ENCODE assay signal across 9 cellular contexts in genomic region chr6:30885481-30885998, GRCh38. TPM values are rescaled to one million over a fixed set of nuclear protein-coding genes. Genes with fewer than 3 reads are reported as not detected.
DNase-seq lines count a peak whose midpoint lies in the region; ATAC-seq, FAIRE-seq and TF ChIP-seq lines count a peak whose summit lies in the region.
"Had no signal": no experiment of that assay in that cellular context is flagged by ENCODE, and none has a peak within 500 bp of the region (broad histone marks: within the 10 kb centered on the region; RNA-seq: fewer than 3 reads in every experiment).

No MANE protein-coding gene starts in this region.

- RAD21 ChIA-PET in HCT116 (lab: Charles Lee; ENCODE audit: low non-redundant PET in 1 of 2, low total read pairs in 2 of 2, uncharacterized antibody in 2 of 2, unreplicated experiment in 2 of 2): no interaction called here

- H3K4me2 ChIP-seq in BLaER1 treated with 17β-estradiol and CSF1 and Interleukin-3, amounts not matched to agents 10 nM and 100 nM: peak overlapping the region; percentile 88 to 100 (median 97)
- peak overlapping the region; percentile 99 for H3K4me2 ChIP-seq in HCT116 (ENCODE audit: low read length)

- H3K9me3 ChIP-seq in BLaER1 treated with 17β-estradiol and CSF1 and Interleukin-3, amounts not matched to agents 10 nM and 100 nM (replicated peaks in 1 of 11): no peaks in the 10 kb centered on the region
- H3K9me3 ChIP-seq in HCT116 (ENCODE audit: control insufficient read depth in 1 of 2, insufficient read depth in 1 of 2, low read depth in 1 of 2, low read length in 2 of 2) (no peaks in the 10 kb centered on the region), right atrium auricular region (no peaks in the 10 kb centered on the region)

- CTCF ChIA-PET in HCT116 (lab: Charles Lee): no interaction called here

- ATAC-seq in HCT116 (peak; percentile 6), sciatic nerve (peak; percentile 5), HG03442 (IDR thresholded peaks at IDR 0.05; ENCODE audit: unreplicated experiment) (no peak)

- H3K79me2 ChIP-seq in HCT116 (ENCODE audit: insufficient read depth, low read length): peaks cover 76% of the 10 kb centered on the region

- H3K27ac Mint-ChIP-seq in activated T-helper 1 cell treated with anti-CD3 and anti-CD28 coated beads, Interleukin-12 subunit alpha, Interleukin-12 subunit beta, Interleukin-2, Interleukin-4 antibody, amounts not matched to agents 30 ng/mL and 10 ng/mL and 1 ng/mL, durations not matched to agents 14 hours and 24 hours and 36 hours: peak overlapping the region; percentile 63

- H3K4me3 Mint-ChIP-seq in activated T-helper 1 cell treated with anti-CD3 and anti-CD28 coated beads, Interleukin-12 subunit alpha, Interleukin-12 subunit beta, Interleukin-2, Interleukin-4 antibody, amounts not matched to agents 30 ng/mL and 10 ng/mL and 1 ng/mL, durations not matched to agents 14 hours and 24 hours and 36 hours: peak overlapping the region; percentile 77

- no peak for TF ChIP-seq RAD21 in HCT116 (IDR thresholded peaks at IDR 0.05; ENCODE audit: low read depth)

- H3K4me1 ChIP-seq in BLaER1 treated with 17β-estradiol and CSF1 and Interleukin-3, amounts not matched to agents 10 nM and 100 nM: peaks cover 43 to 90% (median 84%) of the 10 kb centered on the region in 10 experiments
- peaks cover 50 to 65% of the 10 kb centered on the region in 2 experiments for H3K4me1 ChIP-seq in HCT116 (ENCODE audit: control insufficient read depth in 1 of 2, insufficient read depth in 2 of 2, low read length in 2 of 2)
- peaks cover 0 to 59% of the 10 kb centered on the region in 2 donors for H3K4me1 ChIP-seq in right atrium auricular region

- peaks cover 3% of the 10 kb centered on the region for H3K27me3 Mint-ChIP-seq in activated T-helper 1 cell treated with anti-CD3 and anti-CD28 coated beads, Interleukin-12 subunit alpha, Interleukin-12 subunit beta, Interleukin-2, Interleukin-4 antibody, amounts not matched to agents 30 ng/mL and 10 ng/mL and 1 ng/mL, durations not matched to agents 14 hours and 24 hours and 36 hours (ENCODE audit: insufficient read depth)

- peaks cover 40% of the 10 kb centered on the region for H3K4me1 Mint-ChIP-seq in activated T-helper 1 cell treated with anti-CD3 and anti-CD28 coated beads, Interleukin-12 subunit alpha, Interleukin-12 subunit beta, Interleukin-2, Interleukin-4 antibody, amounts not matched to agents 30 ng/mL and 10 ng/mL and 1 ng/mL, durations not matched to agents 14 hours and 24 hours and 36 hours (ENCODE audit: low read depth)

- DNase-seq in HCT116 (ENCODE audit: low read depth, low spot score) (no peak), right atrium auricular region (ENCODE audit: low spot score) (no peak), sciatic nerve (ENCODE audit: low spot score) (no peak), NCI-H524 (lab: John Stamatoyannopoulos, UW) (no peak), D721Med (ENCODE audit: insufficient read length, low spot score) (no peak)
- DNase-seq in activated T-helper 1 cell treated with anti-CD3 and anti-CD28 coated beads, Interleukin-12 subunit alpha, Interleukin-12 subunit beta, Interleukin-2, Interleukin-4 antibody, amounts not matched to agents 30 ng/mL and 10 ng/mL and 1 ng/mL, durations not matched to agents 14 hours and 24 hours and 36 hours (ENCODE audit: low spot score): no peak

- no peaks in the 10 kb centered on the region for H3K36me3 Mint-ChIP-seq in activated T-helper 1 cell treated with anti-CD3 and anti-CD28 coated beads, Interleukin-12 subunit alpha, Interleukin-12 subunit beta, Interleukin-2, Interleukin-4 antibody, amounts not matched to agents 30 ng/mL and 10 ng/mL and 1 ng/mL, durations not matched to agents 14 hours and 24 hours and 36 hours (ENCODE audit: low read depth)

- peak overlapping the region; percentile 60 to 78 (median 66) for H3K4me3 ChIP-seq in BLaER1 treated with 17β-estradiol and CSF1 and Interleukin-3, amounts not matched to agents 10 nM and 100 nM
- peak overlapping the region; percentile 83 to 87 for H3K4me3 ChIP-seq in HCT116 (replicated peaks in 1 of 2; ENCODE audit: low read depth in 1 of 2, low read length in 2 of 2)
- peak overlapping the region; percentile 66 to 88 for H3K4me3 ChIP-seq in right atrium auricular region

- BruUV-seq in HCT116 (replicated peaks; lab: Mats Ljungman, UMichigan): TSS peak; percentile 88

- TF ChIP-seq CTCF in HCT116 (IDR thresholded peaks at IDR 0.05 in 2 of 3, conservative IDR thresholded peaks at IDR 0.05 in 1 of 3; ENCODE audit: borderline replicate concordance in 1 of 3, insufficient read depth in 1 of 3, low read depth in 2 of 3, low read length in 2 of 3) (no peak), right atrium auricular region (IDR thresholded peaks at IDR 0.05) (no peak), D721Med (IDR thresholded peaks at IDR 0.05; ENCODE audit: insufficient read depth, missing control alignments) (no peak)

- H3K9me3 Mint-ChIP-seq in activated T-helper 1 cell treated with anti-CD3 and anti-CD28 coated beads, Interleukin-12 subunit alpha, Interleukin-12 subunit beta, Interleukin-2, Interleukin-4 antibody, amounts not matched to agents 30 ng/mL and 10 ng/mL and 1 ng/mL, durations not matched to agents 14 hours and 24 hours and 36 hours: no peaks in the 10 kb centered on the region

- H3K27ac ChIP-seq in BLaER1 treated with 17β-estradiol and CSF1 and Interleukin-3, amounts not matched to agents 10 nM and 100 nM: peak overlapping the region in 9 of 11 experiments; percentile 53 to 78 (median 74); a peak in 10 of 22 replicates
- H3K27ac ChIP-seq in HCT116 (ENCODE audit: low read depth, low read length): peak overlapping the region; percentile 99
- H3K27ac ChIP-seq in right atrium auricular region: peak overlapping the region; percentile 88 to 95
- H3K27ac ChIP-seq: KMS-11 had no signal

- H3K27me3 ChIP-seq in BLaER1 treated with 17β-estradiol and CSF1 and Interleukin-3, amounts not matched to agents 10 nM and 100 nM: no peaks in the 10 kb centered on the region
- H3K27me3 ChIP-seq in HCT116 (ENCODE audit: insufficient read depth, low read length) (no peaks in the 10 kb centered on the region), right atrium auricular region (no peaks in the 10 kb centered on the region)

- H3K36me3 ChIP-seq in BLaER1 treated with 17β-estradiol and CSF1 and Interleukin-3, amounts not matched to agents 10 nM and 100 nM: peaks cover 16 to 21% (median 19%) of the 10 kb centered on the region in 11 experiments; a peak in 18 of 22 replicates
- H3K36me3 ChIP-seq in HCT116 (ENCODE audit: control insufficient read depth in 1 of 2, insufficient read depth in 2 of 2, low read length in 2 of 2): peaks cover 9 to 18% of the 10 kb centered on the region in 2 experiments; a peak in 3 of 4 replicates
- peaks cover 5% of the 10 kb centered on the region for H3K36me3 ChIP-seq in right atrium auricular region

- no peak overlapping the region for H2AFZ ChIP-seq in HCT116 (ENCODE audit: low read depth, low read length, poor library complexity, severe bottlenecking)

- FAIRE-seq in D721Med (lab: Jason Lieb, UNC): no peak

- intact Hi-C loops in HCT116 (cut with micrococcal nuclease) (loop anchor here (2.0 kb wide), 1 partner anchor 23 kb away; the partner anchor contains the start of gene GTF2H4), sciatic nerve (cut with DNase I) (no loop called here)
- intact Hi-C loops in activated T-helper 1 cell treated with anti-CD3 and anti-CD28 coated beads, Interleukin-12 subunit alpha, Interleukin-12 subunit beta, Interleukin-2, Interleukin-4 antibody, amounts not matched to agents 30 ng/mL and 10 ng/mL and 1 ng/mL, durations not matched to agents 14 hours and 24 hours and 36 hours (cut with micrococcal nuclease): loop anchor here (1.0 kb wide), 1 partner anchor 23 kb away; the partner anchor contains the start of gene GTF2H4

- POLR2A ChIA-PET in HCT116 (lab: Charles Lee): interaction anchor here (0.6 to 0.7 kb wide), 2 partner anchors 11 to 28 kb away, joined by 4 read pairs; no protein-coding TSS in a partner anchor

- H3K9ac ChIP-seq in BLaER1 treated with 17β-estradiol and CSF1 and Interleukin-3, amounts not matched to agents 10 nM and 100 nM: peak overlapping the region; percentile 61 to 84 (median 79)
- H3K9ac ChIP-seq in HCT116 (ENCODE audit: low read length): peak overlapping the region; percentile 92

- peaks cover 0 to 32% (median 13%) of the 10 kb centered on the region in 11 experiments; a peak in 9 of 22 replicates for H4K20me1 ChIP-seq in BLaER1 treated with 17β-estradiol and CSF1 and Interleukin-3, amounts not matched to agents 10 nM and 100 nM
- no peaks in the 10 kb centered on the region for H4K20me1 ChIP-seq in HCT116 (ENCODE audit: insufficient read depth)

- H3K9me2 ChIP-seq in HCT116 (ENCODE audit: insufficient read depth): no peaks in the 10 kb centered on the region

- no peak for TF ChIP-seq POLR2A in HCT116 (IDR thresholded peaks at IDR 0.05; ENCODE audit: borderline replicate concordance, extremely low read depth, insufficient read depth, insufficient read length)

RNA-seq across cellular contexts. Expression of gene DDR1, which starts 1.2 kb away (rescaled TPM):
- total RNA-seq in HCT116 (2021; ENCODE audit: unreplicated experiment): 211 TPM
- polyA plus RNA-seq in HCT116 (2012): 138 and 167 TPM in 2 replicates
- total RNA-seq in activated T-helper 1 cell treated with anti-CD3 and anti-CD28 coated beads, Interleukin-12 subunit alpha, Interleukin-12 subunit beta, Interleukin-2, Interleukin-4 antibody, amounts not matched to agents 30 ng/mL and 10 ng/mL and 1 ng/mL, durations not matched to agents 14 hours and 24 hours and 36 hours: 21.4 and 24.8 TPM in 2 replicates
- total RNA-seq in right atrium auricular region: 100 to 1,000 TPM in 1 of 2 donors, 10 to 100 TPM in 1; 61.7 to 106 TPM
- 93.5 TPM for total RNA-seq in sciatic nerve

RNA-seq across cellular contexts. Expression of gene GTF2H4, which starts 22.5 kb away (rescaled TPM):
- total RNA-seq in HCT116 (2021; ENCODE audit: unreplicated experiment) (59.7 TPM), right atrium auricular region (1 to 10 TPM; 3.6 to 4.0 TPM), sciatic nerve (30.4 TPM)
- 27.3 and 35.0 TPM in 2 replicates for polyA plus RNA-seq in HCT116 (2012)
- 65.3 and 71.3 TPM in 2 replicates for total RNA-seq in activated T-helper 1 cell treated with anti-CD3 and anti-CD28 coated beads, Interleukin-12 subunit alpha, Interleukin-12 subunit beta, Interleukin-2, Interleukin-4 antibody, amounts not matched to agents 30 ng/mL and 10 ng/mL and 1 ng/mL, durations not matched to agents 14 hours and 24 hours and 36 hours

RNA-seq across cellular contexts. Expression of gene VARS2, which starts 28.5 kb away (rescaled TPM):
- total RNA-seq in HCT116 (2021; ENCODE audit: unreplicated experiment) (39.8 TPM), right atrium auricular region (10 to 100 TPM; 12.1 to 13.6 TPM), sciatic nerve (25.2 TPM)
- polyA plus RNA-seq in HCT116 (2012): 25.8 and 27.3 TPM in 2 replicates
- total RNA-seq in activated T-helper 1 cell treated with anti-CD3 and anti-CD28 coated beads, Interleukin-12 subunit alpha, Interleukin-12 subunit beta, Interleukin-2, Interleukin-4 antibody, amounts not matched to agents 30 ng/mL and 10 ng/mL and 1 ng/mL, durations not matched to agents 14 hours and 24 hours and 36 hours: 74.0 and 76.0 TPM in 2 replicates

RNA-seq across cellular contexts. Expression of gene SFTA2, which starts 46.4 kb away (rescaled TPM):
- total RNA-seq in HCT116 (2021; ENCODE audit: unreplicated experiment) (not detected), right atrium auricular region (not detected), sciatic nerve (0.76 TPM)
- not detected in 2 replicates for polyA plus RNA-seq in HCT116 (2012)
- not detected in 2 replicates for total RNA-seq in activated T-helper 1 cell treated with anti-CD3 and anti-CD28 coated beads, Interleukin-12 subunit alpha, Interleukin-12 subunit beta, Interleukin-2, Interleukin-4 antibody, amounts not matched to agents 30 ng/mL and 10 ng/mL and 1 ng/mL, durations not matched to agents 14 hours and 24 hours and 36 hours

RNA-seq across cellular contexts. Expression of gene MUCL3, which starts 55.2 kb away (rescaled TPM):
- total RNA-seq in HCT116 (2021; ENCODE audit: unreplicated experiment): 0.15 TPM
- 0.02 and 0.04 TPM in 2 replicates for polyA plus RNA-seq in HCT116 (2012)
- total RNA-seq in activated T-helper 1 cell treated with anti-CD3 and anti-CD28 coated beads, Interleukin-12 subunit alpha, Interleukin-12 subunit beta, Interleukin-2, Interleukin-4 antibody, amounts not matched to agents 30 ng/mL and 10 ng/mL and 1 ng/mL, durations not matched to agents 14 hours and 24 hours and 36 hours: not detected in 2 replicates
- total RNA-seq in right atrium auricular region: not detected
- 0.18 TPM for total RNA-seq in sciatic nerve
